18 cellular contexts compared by ENCODE assay signal in genomic region chr15:100947760-100948429, GRCh38. TPM values are rescaled to one million over a fixed set of nuclear protein-coding genes. Genes with fewer than 3 reads are reported as not detected.
DNase-seq lines count a peak whose midpoint lies in the region; ATAC-seq and TF ChIP-seq lines count a peak whose summit lies in the region.
"Had no signal": no experiment of that assay in that cellular context is flagged by ENCODE, and none has a peak within 500 bp of the region (broad histone marks: within the 10 kb centered on the region; RNA-seq: fewer than 3 reads in every experiment).

No MANE protein-coding gene starts in this region.

- H3K36me3 ChIP-seq in H7 (replicated peaks; ENCODE audit: control insufficient read depth, insufficient read depth, low read length) = no peaks in the 10 kb centered on the region
- no peaks in the 10 kb centered on the region for H3K36me3 ChIP-seq in Panc1 (ENCODE audit: control insufficient read depth, insufficient read depth, low read length)
- H3K36me3 ChIP-seq in spleen = peaks cover 0 to 5% (median 0%) of the 10 kb centered on the region in 6 donors
- H3K36me3 ChIP-seq in A673 (ENCODE audit: insufficient read depth, low read length, poor library complexity, severe bottlenecking) = no peaks in the 10 kb centered on the region
- H3K36me3 ChIP-seq: adrenal gland; BLaER1 treated with 17β-estradiol and CSF1 and Interleukin-3, amounts not matched to agents 10 nM and 100 nM; sigmoid colon; thoracic aorta had no signal

- H3K4me1 ChIP-seq in Panc1 (ENCODE audit: control insufficient read depth, insufficient read depth, low read length) (peaks cover 34% of the 10 kb centered on the region), spleen (peaks cover 0 to 57% (median 31%) of the 10 kb centered on the region in 6 donors), A673 (ENCODE audit: insufficient read depth, low read length, poor library complexity, severe bottlenecking) (peaks cover 6% of the 10 kb centered on the region)
- H3K4me1 ChIP-seq: adrenal gland, sigmoid colon had no signal

- TF ChIP-seq POLR2A in spleen (IDR thresholded peaks at IDR 0.05) = no peak

- no peaks in the 10 kb centered on the region for H3K27me3 ChIP-seq in H7 (ENCODE audit: control insufficient read depth, insufficient read depth, low read length)
- H3K27me3 ChIP-seq in Panc1 (ENCODE audit: control insufficient read depth, insufficient read depth, low read length) = no peaks in the 10 kb centered on the region
- H3K27me3 ChIP-seq in spleen (replicated peaks in 1 of 7) = no peaks in the 10 kb centered on the region
- H3K27me3 ChIP-seq in A673 (replicated peaks; ENCODE audit: insufficient read depth, low read depth, low read length, poor library complexity) = no peaks in the 10 kb centered on the region
- H3K27me3 ChIP-seq: adrenal gland; BLaER1 treated with 17β-estradiol and CSF1 and Interleukin-3, amounts not matched to agents 10 nM and 100 nM; sigmoid colon had no signal

- CTCF ChIA-PET in Panc1 (lab: Charles Lee) (no interaction called here), A673 (lab: Charles Lee) (no interaction called here)

- DNase-seq in H7 = peak; percentile 31
- DNase-seq in Panc1 (ENCODE audit: low read depth, low spot score) = no peak
- no peak for DNase-seq in spleen
- DNase-seq in A673 (ENCODE audit: low spot score) = no peak
- no peak for DNase-seq in inferior parietal cortex (ENCODE audit: extremely low spot score)
- DNase-seq in superior temporal gyrus (ENCODE audit: extremely low spot score) = no peak
- DNase-seq: activated CD8-positive, alpha-beta memory T cell treated with anti-CD3 and anti-CD28 coated beads for 24 hours; adrenal gland; central memory CD4-positive, alpha-beta T cell; DMS 273 treated with DMSO at 0.1 percent for 48 hours; effector memory CD8-positive, alpha-beta T cell; sigmoid colon; stimulated activated CD4-positive, alpha-beta T cell treated with anti-CD3 and anti-CD28 coated beads, Interleukin-2, amount 100 ng/mL, for 48 hours; T-cell had no signal

- intact Hi-C loops in Panc1 (cut with micrococcal nuclease; ENCODE audit: unreplicated experiment) = no loop called here
- intact Hi-C loops in spleen (cut with DNase I; ENCODE audit: low total_unique reads) = no loop called here
- intact Hi-C loops in A673 (cut with micrococcal nuclease; ENCODE audit: unreplicated experiment) = no loop called here

- POLR2A ChIA-PET in Panc1 (lab: Charles Lee) = no interaction called here
- POLR2A ChIA-PET in A673 (lab: Charles Lee; ENCODE audit: low non-redundant PET) = no interaction called here

- 60 to 76% (median 68%) methylated on average over 10 of the region's 10 CpGs for WGBS in spleen, 5 donors

- BruUV-seq in Panc1 (replicated peaks; lab: Mats Ljungman, UMichigan) (no TSS peak), A673 (replicated peaks; lab: Mats Ljungman, UMichigan) (no TSS peak)

- H3K9me3 ChIP-seq in Panc1 (ENCODE audit: control insufficient read depth, insufficient read depth, low read depth, low read length) (no peaks in the 10 kb centered on the region), spleen (no peaks in the 10 kb centered on the region), A673 (ENCODE audit: low read depth, low read length, poor library complexity, severe bottlenecking) (no peaks in the 10 kb centered on the region)
- H3K9me3 ChIP-seq: adrenal gland, sigmoid colon, thoracic aorta had no signal

- H3K4me3 ChIP-seq in H7 (ENCODE audit: insufficient read depth, low read depth, low read length) = no peak overlapping the region
- H3K4me3 ChIP-seq in Panc1 (ENCODE audit: low read depth in 2 of 2, low read length in 2 of 2) = no peak overlapping the region
- peak overlapping the region in 1 of 8 donors; percentile 38 for H3K4me3 ChIP-seq in spleen
- no peak overlapping the region for H3K4me3 ChIP-seq in A673 (ENCODE audit: low read depth, low read length, poor library complexity, severe bottlenecking)
- H3K4me3 ChIP-seq: adrenal gland; BLaER1 treated with 17β-estradiol and CSF1 and Interleukin-3, amounts not matched to agents 10 nM and 100 nM; sigmoid colon; thoracic aorta had no signal

- H3K27ac ChIP-seq in Panc1 (ENCODE audit: low read length) = peak overlapping the region; percentile 74
- peak overlapping the region in 5 of 8 donors; percentile 21 to 65 (median 39) for H3K27ac ChIP-seq in spleen
- no peak overlapping the region for H3K27ac ChIP-seq in A673 (ENCODE audit: low read depth, low read length, poor library complexity, severe bottlenecking)
- H3K27ac ChIP-seq: adrenal gland; BLaER1 treated with 17β-estradiol and CSF1 and Interleukin-3, amounts not matched to agents 10 nM and 100 nM; sigmoid colon; thoracic aorta; VCaP had no signal

- in situ Hi-C loops in Panc1 (cut with HindIII; ENCODE audit: low pct_unique_long_range_greater_than_20kb, low sequenced_read_pairs) = no loop called here

- TF ChIP-seq CTCF in Panc1 (IDR thresholded peaks at IDR 0.05) (no peak), spleen (IDR thresholded peaks at IDR 0.05 in 8 of 11, conservative IDR thresholded peaks at IDR 0.05 in 3 of 11) (no peak), A673 (conservative IDR thresholded peaks at IDR 0.05; ENCODE audit: low read depth, low read length) (no peak)

- ATAC-seq in GM18858 (IDR thresholded peaks at IDR 0.05; ENCODE audit: unreplicated experiment) (peak; percentile 36), Panc1 (0 out of 2 replicates have a peak, but pooled peaks have one; percentile 40)
- ATAC-seq: effector memory CD8-positive, alpha-beta T cell; T-cell had no signal

RNA-seq across cellular contexts. Expression of gene LRRK1, which starts 28.7 kb away (rescaled TPM):
- 3.3 and 6.6 TPM in 2 replicates for total RNA-seq in H7 (2014; rRNA removed; shearing (Covaris generic))
- total RNA-seq in Panc1 (2021; ENCODE audit: unreplicated experiment) (88.0 TPM), spleen (10 to 100 TPM; 31.3 to 60.2 (median 49.9) TPM), A673 (2021) (7.7 TPM in 2 replicates)
- 55.0 TPM for polyA plus RNA-seq in Panc1 (2012; ENCODE audit: insufficient read length)
- polyA plus RNA-seq in spleen = 10 to 100 TPM; 12.0 to 23.6 (median 12.8) TPM
